In the genomic region with DNA sequence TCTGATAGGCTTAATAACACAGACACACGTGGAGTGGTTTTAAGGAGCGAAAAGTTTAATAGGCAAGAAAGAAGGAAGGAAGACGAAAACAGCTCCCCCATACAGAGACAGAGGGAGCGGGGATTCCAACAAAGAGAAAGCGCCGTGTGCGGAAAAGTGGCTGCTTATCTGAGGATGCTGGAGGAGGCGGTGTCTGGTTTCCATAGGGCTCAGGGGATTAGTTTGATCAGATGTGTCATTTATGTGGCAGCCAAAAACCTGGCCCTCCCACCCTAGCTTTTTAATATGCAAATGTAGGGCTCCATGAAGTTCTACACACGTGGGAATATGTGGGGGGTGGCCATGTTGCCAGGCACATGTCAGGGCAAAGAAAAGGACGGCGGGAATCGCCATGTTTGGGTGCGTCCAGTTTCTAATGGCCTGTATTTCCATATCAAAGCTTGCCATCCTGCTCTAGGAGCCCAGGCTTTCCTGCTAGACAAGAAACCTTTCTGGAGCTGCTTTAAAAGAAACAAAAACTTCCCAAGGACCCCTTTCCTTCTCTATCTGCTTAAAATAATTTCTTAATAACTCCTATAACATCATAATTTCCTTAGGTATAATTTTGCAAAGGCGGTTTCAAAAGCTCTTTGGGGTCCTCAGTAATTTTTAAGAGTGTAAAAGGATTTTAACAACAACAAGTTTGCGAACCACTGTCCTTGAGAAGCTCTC, we compare ENCODE assay signal across 9 cellular contexts. TPM values are rescaled to one million over a fixed set of nuclear protein-coding genes. Genes with fewer than 3 reads are reported as not detected.
DNase-seq lines count a peak whose midpoint lies in the region; ATAC-seq, FAIRE-seq and TF ChIP-seq lines count a peak whose summit lies in the region.
"Had no signal": no experiment of that assay in that cellular context is flagged by ENCODE, and none has a peak within 500 bp of the region (broad histone marks: within the 10 kb centered on the region; RNA-seq: fewer than 3 reads in every experiment).

No MANE protein-coding gene starts in this region.

- H3K36me3 ChIP-seq in BLaER1 (no peaks in the 10 kb centered on the region), KMS-11 (ENCODE audit: insufficient read depth) (no peaks in the 10 kb centered on the region), body of pancreas (replicated peaks in 1 of 2; ENCODE audit: insufficient read depth in 1 of 2, low read depth in 2 of 2) (no peaks in the 10 kb centered on the region)

- H3K36me3 Mint-ChIP-seq in nephron progenitor cell (ENCODE audit: low read depth): peaks cover 5% of the 10 kb centered on the region

- H3K27ac ChIP-seq in BLaER1: no peak overlapping the region
- no peak overlapping the region for H3K27ac ChIP-seq in KMS-11
- H3K27ac ChIP-seq in body of pancreas: peak overlapping the region; percentile 73 to 91 (median 82)

- FAIRE-seq in GM12891 (lab: Jason Lieb, UNC): no peak

- H2AFZ ChIP-seq in KMS-11 (ENCODE audit: low read depth): peak overlapping the region; percentile 76

- WGBS in body of pancreas, 2 donors: 77 to 83% methylated on average over 15 of the region's 15 CpGs

- H4K20me1 ChIP-seq in BLaER1 (no peaks in the 10 kb centered on the region; the same call in 1 of the 2 replicates), KMS-11 (ENCODE audit: insufficient read depth) (no peaks in the 10 kb centered on the region)

- peaks cover 30% of the 10 kb centered on the region for H3K4me1 Mint-ChIP-seq in nephron progenitor cell

- no peaks in the 10 kb centered on the region for H3K27me3 Mint-ChIP-seq in nephron progenitor cell (ENCODE audit: low read depth, poor library complexity)

- TF ChIP-seq CTCF in KMS-11 (conservative IDR thresholded peaks at IDR 0.05; ENCODE audit: low read depth, low read length) (no peak), body of pancreas (IDR thresholded peaks at IDR 0.05) (no peak), nephron progenitor cell (IDR thresholded peaks at IDR 0.05) (no peak)

- no peaks in the 10 kb centered on the region for H3K9me3 ChIP-seq in BLaER1
- H3K9me3 ChIP-seq in body of pancreas: no peaks in the 10 kb centered on the region

- H3K27me3 ChIP-seq in BLaER1: no peaks in the 10 kb centered on the region
- no peaks in the 10 kb centered on the region for H3K27me3 ChIP-seq in KMS-11 (ENCODE audit: insufficient read depth, low read depth)
- no peaks in the 10 kb centered on the region for H3K27me3 ChIP-seq in body of pancreas

- no peak overlapping the region for H3K9ac ChIP-seq in BLaER1
- no peak overlapping the region for H3K9ac ChIP-seq in KMS-11

- DNase-seq in body of pancreas: no peak
- no peak for DNase-seq in nephron progenitor cell
- DNase-seq in NCI-H446 treated with DMSO at 0.1 percent for 48 hours (lab: John Stamatoyannopoulos, UW): no peak
- DNase-seq in GM12891 (ENCODE audit: insufficient read length, low spot score): no peak
- no peak for DNase-seq in pons (ENCODE audit: low spot score)

- H3K79me2 ChIP-seq in KMS-11 (ENCODE audit: insufficient read depth, low read depth): no peaks in the 10 kb centered on the region

- H3K4me2 ChIP-seq in BLaER1: peak overlapping the region; percentile 80
- no peak overlapping the region; the same call in 1 of the 2 replicates for H3K4me2 ChIP-seq in KMS-11

- peak overlapping the region; percentile 88 for H3K27ac Mint-ChIP-seq in nephron progenitor cell

- intact Hi-C loops in body of pancreas (cut with DNase I): no loop called here

- peaks cover 43% of the 10 kb centered on the region for H3K4me1 ChIP-seq in BLaER1
- H3K4me1 ChIP-seq in KMS-11 (ENCODE audit: low read depth, poor library complexity, severe bottlenecking): peaks cover 5% of the 10 kb centered on the region
- H3K4me1 ChIP-seq in body of pancreas: peaks cover 16% of the 10 kb centered on the region

- H3K4me3 ChIP-seq in BLaER1 (peak overlapping the region; percentile 75), KMS-11 (IDR thresholded peaks at IDR 0.05; ENCODE audit: insufficient read depth, low read depth, low read length) (no peak overlapping the region), body of pancreas (no peak overlapping the region)

- peak overlapping the region; percentile 90 for H3K4me3 Mint-ChIP-seq in nephron progenitor cell

- no peaks in the 10 kb centered on the region for H3K9me3 Mint-ChIP-seq in nephron progenitor cell

- TF ChIP-seq POLR2A in body of pancreas (IDR thresholded peaks at IDR 0.05) (no peak), GM12891 (IDR thresholded peaks at IDR 0.05; ENCODE audit: low read depth, low read length) (no peak)

- ATAC-seq in body of pancreas (no peak), GM21381 (IDR thresholded peaks at IDR 0.05; ENCODE audit: unreplicated experiment) (no peak)

TF ChIP-seq in GM12891, 5 proteins besides CTCF, POLR2A, EP300 and RAD21:
- no peak for TF ChIP-seq POU2F2 (IDR thresholded peaks at IDR 0.05; ENCODE audit: low read depth, low read length)
- TF ChIP-seq SPI1 (IDR thresholded peaks at IDR 0.05; ENCODE audit: low read depth, low read length): no peak
- TF ChIP-seq POLR2AphosphoS5 (IDR thresholded peaks at IDR 0.05; ENCODE audit: low read depth, low read length): no peak
- no peak for TF ChIP-seq PAX5 (IDR thresholded peaks at IDR 0.05; ENCODE audit: insufficient read depth, low read length, severe bottlenecking)
- TF ChIP-seq TAF1 (IDR thresholded peaks at IDR 0.05; ENCODE audit: low read depth, low read length): no peak

RNA-seq across cellular contexts. Expression of gene ZNF589, which starts 0.7 kb away (rescaled TPM):
- 10 to 100 TPM in 1 of 2 donors, 1 to 10 TPM in 1; 8.6 to 40.9 TPM for total RNA-seq in body of pancreas
- polyA plus RNA-seq in GM12891 (2012; ENCODE audit: low read depth, missing spikeins): 19.0 TPM

RNA-seq across cellular contexts. Expression of gene CAMP, which starts 16.9 kb away (rescaled TPM):
- total RNA-seq in body of pancreas: not detected
- polyA plus RNA-seq in GM12891 (2012; ENCODE audit: low read depth, missing spikeins): 4.6 TPM
- total RNA-seq: NCI-H460 had no signal

RNA-seq across cellular contexts. Expression of gene CDC25A, which starts 51.9 kb away (rescaled TPM):
- under 1 TPM in 1 of 2 donors, not detected in 1; 0.33 TPM for total RNA-seq in body of pancreas
- 9.7 TPM for polyA plus RNA-seq in GM12891 (2012; ENCODE audit: low read depth, missing spikeins)

Comparison
In these comparisons a context has a peak if more than half of its experiments do, and no peak if none do; other contexts are left out.
1. H3K27ac ChIP-seq: peak in body of pancreas (4 of 4); none in BLaER1 (single experiment) and KMS-11 (single experiment).